ENCODE assay signal across 9 cellular contexts in the genomic region with DNA sequence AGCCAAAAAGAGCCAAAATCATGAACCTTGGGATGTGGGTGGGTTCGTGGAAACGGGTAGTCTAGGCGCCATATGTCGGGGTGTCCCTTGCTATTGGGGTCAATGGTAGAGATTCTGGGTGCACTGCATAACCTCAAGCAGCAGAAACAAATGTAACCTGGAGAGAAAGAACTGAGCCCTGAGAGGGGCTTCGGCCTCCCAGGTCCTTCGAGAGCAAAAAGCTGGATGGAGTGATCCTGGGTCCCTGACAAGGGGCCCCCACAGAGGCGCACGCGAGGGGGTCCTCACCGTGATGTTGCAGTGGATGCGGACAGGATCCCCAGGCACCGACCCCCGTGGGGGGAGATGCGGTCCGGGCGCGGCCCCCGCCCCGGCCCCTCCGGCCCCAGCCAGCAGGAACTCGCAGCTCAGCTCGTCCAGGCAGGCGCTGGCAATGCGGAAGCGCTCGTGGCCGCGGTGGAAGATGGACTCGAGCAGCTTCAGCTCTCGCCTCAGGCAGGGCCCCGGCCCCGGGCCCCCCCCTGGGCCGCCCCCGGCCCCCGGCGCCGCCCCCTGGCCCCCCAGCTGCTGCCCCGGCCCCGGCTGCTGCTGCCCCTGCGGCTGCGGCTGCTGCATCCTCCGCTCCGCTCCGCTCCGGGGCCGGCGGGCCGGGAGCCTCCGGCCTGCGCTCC. TPM values are rescaled to one million over a fixed set of nuclear protein-coding genes. Genes with fewer than 3 reads are reported as not detected.
DNase-seq lines count a peak whose midpoint lies in the region; ATAC-seq, FAIRE-seq and TF ChIP-seq lines count a peak whose summit lies in the region.
"Had no signal": no experiment of that assay in that cellular context is flagged by ENCODE, and none has a peak within 500 bp of the region (broad histone marks: within the 10 kb centered on the region; RNA-seq: fewer than 3 reads in every experiment).

No MANE protein-coding gene starts in this region.

- intact Hi-C loops in left colon (cut with DNase I, micrococcal nuclease) = no loop called here

- H3K27me3 ChIP-seq in bronchial epithelial cell (ENCODE audit: control insufficient read depth, insufficient read depth, low read length) = no peaks in the 10 kb centered on the region

- no peak for FAIRE-seq in bronchial epithelial cell (lab: Jason Lieb, UNC)

- DNase-seq in GM13976 (ENCODE audit: low spot score) (peak; percentile 54), T-cell (peak in 31 of 34 experiments; percentile 8 to 53 (median 23)), bronchial epithelial cell (ENCODE audit: low read depth) (no peak), left colon (peak; percentile 42 to 71), NCI-H510A (lab: John Stamatoyannopoulos, UW) (no peak), NCI-H2196 treated with DMSO at 0.1 percent for 48 hours (lab: John Stamatoyannopoulos, UW; ENCODE audit: unreplicated experiment) (no peak)
- peak; percentile 9 for DNase-seq in stimulated activated CD8-positive, alpha-beta memory T cell treated with anti-CD3 and anti-CD28 coated beads, Interleukin-4, amount 100 ng/mL, for 24 hours (ENCODE audit: low read depth)

- POLR2A ChIA-PET in T-cell (lab: Charles Lee) = no interaction called here

- peaks cover 31% of the 10 kb centered on the region for H3K36me3 Mint-ChIP-seq in T-cell

- peak overlapping the region; percentile 91 to 92 for H3K27ac Mint-ChIP-seq in T-cell

- in situ Hi-C loops in GM13976 (cut with MboI; ENCODE audit: low sequenced_read_pairs, unreplicated experiment) = loop anchor here (25.0 kb wide), 2 partner anchors 329 to 504 kb away; partner anchors contain the start of genes ADAM15 and EFNA4

- peaks cover 17% of the 10 kb centered on the region for H3K36me3 ChIP-seq in bronchial epithelial cell (ENCODE audit: control insufficient read depth, insufficient read depth, low read length)

- H3K9me3 Mint-ChIP-seq in T-cell = no peaks in the 10 kb centered on the region

- peaks cover 36 to 42% (median 39%) of the 10 kb centered on the region in 3 donors for H3K4me1 Mint-ChIP-seq in T-cell

- peak overlapping the region; percentile 89 to 92 (median 90) for H3K4me3 Mint-ChIP-seq in T-cell

- no peaks in the 10 kb centered on the region for H3K27me3 Mint-ChIP-seq in T-cell

- TF ChIP-seq CTCF in GM13976 (IDR thresholded peaks at IDR 0.05; ENCODE audit: borderline replicate concordance, control extremely low read depth, extremely low read depth, insufficient read depth, missing control alignments) (no peak), bronchial epithelial cell (IDR thresholded peaks at IDR 0.05; ENCODE audit: insufficient read depth, low read length, severe bottlenecking) (no peak)

- peak overlapping the region; percentile 63 for H3K4me3 ChIP-seq in bronchial epithelial cell (ENCODE audit: low read depth, low read length)

- ATAC-seq in HG02870 (IDR thresholded peaks at IDR 0.05; ENCODE audit: unreplicated experiment) (peak; percentile 8), T-cell (replicated peaks in 1 of 4) (peak in 2 of 4 experiments; percentile 4 to 6), left colon (no peak)

- CTCF ChIA-PET in T-cell (lab: Charles Lee) = interaction anchor here in 1 of 2 donors (0.6 kb wide), 1 partner anchor 459 kb away, joined by 5 read pairs; no protein-coding TSS in a partner anchor

RNA-seq across cellular contexts. Expression of gene UBE2Q1, which starts 0.4 kb away (rescaled TPM):
- total RNA-seq in T-cell = 100 to 1,000 TPM in 2 of 5 donors, 10 to 100 TPM in 3; 64.0 to 111 (median 90.0) TPM
- total RNA-seq in bronchial epithelial cell = 20.3 and 23.3 TPM in 2 replicates
- total RNA-seq in left colon = 10 to 100 TPM; 78.8 to 98.9 TPM

RNA-seq across cellular contexts. Expression of gene CHRNB2, which starts 9.5 kb away (rescaled TPM):
- total RNA-seq in T-cell = under 1 TPM in 1 of 5 donors, not detected in 4; 0.15 TPM
- total RNA-seq in bronchial epithelial cell = not detected in 2 replicates
- under 1 TPM; 0.15 to 0.31 TPM for total RNA-seq in left colon

RNA-seq across cellular contexts. Expression of gene ADAR, which starts 49.9 kb away (rescaled TPM):
- total RNA-seq in T-cell (100 to 1,000 TPM; 212 to 255 (median 228) TPM), bronchial epithelial cell (44.5 and 68.5 TPM in 2 replicates), left colon (100 to 1,000 TPM; 119 to 138 TPM)

RNA-seq across cellular contexts. Expression of gene SHE, which starts 55.9 kb away (rescaled TPM):
- under 1 TPM in 3 of 5 donors, not detected in 2; 0.06 to 0.07 (median 0.06) TPM for total RNA-seq in T-cell
- under 0.01 TPM in 1 of 2 replicates, not detected in the other for total RNA-seq in bronchial epithelial cell
- total RNA-seq in left colon = 1 to 10 TPM; 3.4 TPM
- total RNA-seq: activated CD8-positive, alpha-beta memory T cell treated with anti-CD3 and anti-CD28 coated beads for 36 hours had no signal

RNA-seq across cellular contexts. Expression of gene TDRD10, which starts 56.1 kb away (rescaled TPM):
- not detected for total RNA-seq in T-cell
- under 0.01 TPM in 1 of 2 replicates, not detected in the other for total RNA-seq in bronchial epithelial cell
- 1 to 10 TPM in 1 of 2 donors, under 1 TPM in 1; 0.70 to 1.0 TPM for total RNA-seq in left colon
- total RNA-seq: activated CD8-positive, alpha-beta memory T cell treated with anti-CD3 and anti-CD28 coated beads for 36 hours had no signal

Comparison
In these comparisons a context has a peak if more than half of its experiments do, and no peak if none do; other contexts are left out.
1. DNase-seq: peak in GM13976 (single experiment), T-cell (31 of 34), left colon (2 of 2) and stimulated activated CD8-positive, alpha-beta memory T cell treated with anti-CD3 and anti-CD28 coated beads, Interleukin-4, amount 100 ng/mL, for 24 hours (single experiment); none in bronchial epithelial cell (single experiment), NCI-H510A (single experiment) and NCI-H2196 treated with DMSO at 0.1 percent for 48 hours (single experiment).